Comparison of ENCODE assay signal across 8 cellular contexts in genomic region chr12:53726946-53727309, GRCh38. TPM values are rescaled to one million over a fixed set of nuclear protein-coding genes. Genes with fewer than 3 reads are reported as not detected.
DNase-seq lines count a peak whose midpoint lies in the region; ATAC-seq and TF ChIP-seq lines count a peak whose summit lies in the region.

No MANE protein-coding gene starts in this region.

- no peak overlapping the region for H3K18ac ChIP-seq in IMR-90 (ENCODE audit: low read depth, low read length)
- no peak overlapping the region for H3K18ac ChIP-seq in mesendoderm (ENCODE audit: low read length)

- no peaks in the 10 kb centered on the region for H3K27me3 ChIP-seq in CD4-positive, alpha-beta memory T cell (ENCODE audit: insufficient read depth, low read length)
- H3K27me3 ChIP-seq in IMR-90 (ENCODE audit: control insufficient read depth, insufficient read depth, low read length) (peaks cover 1% of the 10 kb centered on the region; the same call in 1 of the 2 replicates), mammary epithelial cell (ENCODE audit: insufficient read depth, low read length) (no peaks in the 10 kb centered on the region), mesendoderm (ENCODE audit: insufficient read depth, low read length, poor library complexity) (no peaks in the 10 kb centered on the region)

- intact Hi-C loops in CD4-positive, alpha-beta memory T cell (cut with micrococcal nuclease) = loop anchor here (1.0 to 2.0 kb wide), 7 partner anchors 11 to 721 kb away; partner anchors contain the start of genes ATF7, ATP5MC2 and EIF4B
- intact Hi-C loops in IMR-90 (cut with micrococcal nuclease) (loop anchor here (5.0 kb wide), 1 partner anchor 50 kb away; the partner anchor contains the start of gene ATP5MC2), mammary epithelial cell (cut with micrococcal nuclease) (no loop called here)

- peak overlapping the region; percentile 95 for H2AK9ac ChIP-seq in IMR-90 (replicated peaks; ENCODE audit: low read depth, low read length, poor library complexity)

- dilution Hi-C loops in IMR-90 (cut with HindIII; ENCODE audit: low sequenced_read_pairs, unreplicated experiment) (no loop called here), mammary epithelial cell (cut with HindIII; ENCODE audit: low sequenced_read_pairs) (loop anchor here (5.0 kb wide), 2 partner anchors 50 to 90 kb away; partner anchors contain the start of gene ATP5MC2)

- peak overlapping the region; percentile 95 for H3K4me2 ChIP-seq in IMR-90 (ENCODE audit: low read depth, low read length)
- peak overlapping the region; percentile 82 for H3K4me2 ChIP-seq in mammary epithelial cell (ENCODE audit: insufficient read depth, low read depth, low read length)
- H3K4me2 ChIP-seq in mesendoderm (ENCODE audit: low read length) = peak overlapping the region; percentile 87

- ATAC-seq in IMR-90 (ENCODE audit: low read depth) = no peak
- ATAC-seq in GM19023 (IDR thresholded peaks at IDR 0.05; ENCODE audit: unreplicated experiment) = no peak
- no peak for ATAC-seq in omental fat pad (ENCODE audit: low FRiP score)

- H3K4me3 Mint-ChIP-seq in CD4-positive, alpha-beta memory T cell = peak overlapping the region; percentile 91 to 100 (median 96)

- H4K8ac ChIP-seq in IMR-90 (ENCODE audit: low read depth in 2 of 2, low read length in 2 of 2) (peak overlapping the region in 1 of 2 experiments; percentile 79; a peak in 1 of 4 replicates), mesendoderm (ENCODE audit: low read depth, low read length) (no peak overlapping the region)

- BruUV-seq in IMR-90 (replicated peaks; lab: Mats Ljungman, UMichigan) = no TSS peak
- BruUV-seq in mammary epithelial cell (replicated peaks; lab: Mats Ljungman, UMichigan) = TSS peak; percentile 87

- H2BK120ac ChIP-seq in IMR-90 (ENCODE audit: low read depth, low read length) (no peak overlapping the region), mesendoderm (ENCODE audit: low read depth, low read length) (no peak overlapping the region)

- H2BK5ac ChIP-seq in IMR-90 (ENCODE audit: low read depth, low read length, poor library complexity, severe bottlenecking) (peak overlapping the region; percentile 53), mesendoderm (ENCODE audit: low read length) (no peak overlapping the region)

- peak overlapping the region; percentile 80 for H3K23ac ChIP-seq in IMR-90 (ENCODE audit: low read depth, low read length)
- no peak overlapping the region for H3K23ac ChIP-seq in mesendoderm (ENCODE audit: low read length)

- H3K9me1 ChIP-seq in IMR-90 (ENCODE audit: insufficient read depth, low read length) = peaks cover 10% of the 10 kb centered on the region

- H3K4me1 Mint-ChIP-seq in CD4-positive, alpha-beta memory T cell = peaks cover 21 to 33% (median 27%) of the 10 kb centered on the region in 4 donors

- no peak overlapping the region for H3K56ac ChIP-seq in IMR-90 (ENCODE audit: extremely low read depth, insufficient read depth, low read length)
- peak overlapping the region; percentile 53 for H3K56ac ChIP-seq in mesendoderm (ENCODE audit: low read length)

- H3K27ac Mint-ChIP-seq in CD4-positive, alpha-beta memory T cell = peak overlapping the region; percentile 79 to 98 (median 93)

- no peak overlapping the region for H4K91ac ChIP-seq in IMR-90 (ENCODE audit: insufficient read depth, low read depth, low read length)

- H3K4ac ChIP-seq in IMR-90 (ENCODE audit: low read depth, low read length) (peak overlapping the region; percentile 67), mesendoderm (ENCODE audit: low read depth, low read length) (no peak overlapping the region)

- peak overlapping the region; percentile 73 for H3K9ac ChIP-seq in IMR-90 (ENCODE audit: low read depth, low read length)
- H3K9ac ChIP-seq in mammary epithelial cell (ENCODE audit: insufficient read depth, low read length) = peak overlapping the region; percentile 75
- H3K9ac ChIP-seq in mesendoderm (ENCODE audit: low read length) = peak overlapping the region; percentile 69

- peaks cover 3% of the 10 kb centered on the region; the same call in 1 of the 2 replicates for H4K20me1 ChIP-seq in IMR-90 (ENCODE audit: insufficient read depth, low read length)
- no peaks in the 10 kb centered on the region for H4K20me1 ChIP-seq in mammary epithelial cell (ENCODE audit: insufficient read depth, low read length)

- H3K79me1 ChIP-seq in IMR-90 (ENCODE audit: low read depth in 1 of 2, low read length in 2 of 2) = peaks cover 10 to 24% of the 10 kb centered on the region in 2 experiments
- no peaks in the 10 kb centered on the region for H3K79me1 ChIP-seq in mesendoderm (ENCODE audit: low read length)

- H2AK5ac ChIP-seq in IMR-90 (ENCODE audit: low read depth, low read length) = peak overlapping the region; percentile 30; the same call in 1 of the 2 replicates
- H2AK5ac ChIP-seq in mesendoderm (ENCODE audit: low read length) = no peak overlapping the region

- in situ Hi-C loops in IMR-90 (cut with MboI; ENCODE audit: low sequenced_read_pairs) (no loop called here), mammary epithelial cell (cut with MboI; ENCODE audit: low sequenced_read_pairs in 2 of 2) (no loop called here)

- H3K9me3 ChIP-seq in CD4-positive, alpha-beta memory T cell (ENCODE audit: control insufficient read depth in 1 of 2, low read length in 2 of 2) = no peaks in the 10 kb centered on the region
- H3K9me3 ChIP-seq in IMR-90 (ENCODE audit: control insufficient read depth, insufficient read depth, low read length) = no peaks in the 10 kb centered on the region
- H3K9me3 ChIP-seq in mammary epithelial cell (replicated peaks; ENCODE audit: insufficient read depth, low read length) = no peaks in the 10 kb centered on the region

- peak overlapping the region; percentile 72 for H3K4me3 ChIP-seq in CD4-positive, alpha-beta memory T cell (ENCODE audit: low read length in 2 of 2)
- H3K4me3 ChIP-seq in IMR-90 (ENCODE audit: insufficient read depth, low read depth, low read length) = peak overlapping the region; percentile 66
- peak overlapping the region; percentile 53 to 69 (median 59) for H3K4me3 ChIP-seq in mammary epithelial cell (replicated peaks in 1 of 3; ENCODE audit: insufficient read depth in 1 of 3, low read depth in 2 of 3, low read length in 3 of 3)
- peak overlapping the region; percentile 73 for H3K4me3 ChIP-seq in mesendoderm (ENCODE audit: low read length)

- H2AFZ ChIP-seq in IMR-90 (replicated peaks; ENCODE audit: low read length, poor library complexity) (peak overlapping the region; percentile 97), mammary epithelial cell (ENCODE audit: low read depth, low read length) (peak overlapping the region; percentile 87)

- H4K5ac ChIP-seq in IMR-90 (ENCODE audit: low read depth, low read length) = peak overlapping the region; percentile 22
- no peak overlapping the region for H4K5ac ChIP-seq in mesendoderm (ENCODE audit: low read length)

- TF ChIP-seq RAD21 in IMR-90 (IDR thresholded peaks at IDR 0.05; ENCODE audit: low read length) = no peak

- H3K27me3 Mint-ChIP-seq in CD4-positive, alpha-beta memory T cell = no peaks in the 10 kb centered on the region

- H2BK15ac ChIP-seq in IMR-90 (ENCODE audit: low read depth, low read length) = no peak overlapping the region
- no peak overlapping the region for H2BK15ac ChIP-seq in mesendoderm (replicated peaks; ENCODE audit: low read depth)

- peaks cover 34 to 36% of the 10 kb centered on the region in 2 donors for H3K36me3 Mint-ChIP-seq in CD4-positive, alpha-beta memory T cell

- POLR2A ChIA-PET in CD4-positive, alpha-beta memory T cell (lab: Charles Lee; ENCODE audit: partially characterized antibody) = interaction anchor here (0.7 to 4.1 kb wide), 6 partner anchors 12 to 226 kb away, joined by 4 to 31 read pairs (median 16); partner anchors contain the start of genes ATP5MC2, CISTR and TARBP2
- POLR2A ChIA-PET in IMR-90 (lab: Charles Lee; ENCODE audit: unreplicated experiment) = no interaction called here

- peaks cover 23% of the 10 kb centered on the region for H3K4me1 ChIP-seq in CD4-positive, alpha-beta memory T cell (ENCODE audit: insufficient read depth, low read length)
- H3K4me1 ChIP-seq in IMR-90 (ENCODE audit: control insufficient read depth, insufficient read depth, low read length) (peaks cover 17% of the 10 kb centered on the region), mammary epithelial cell (ENCODE audit: insufficient read depth, low read length) (peaks cover 15% of the 10 kb centered on the region), mesendoderm (ENCODE audit: control insufficient read depth, low read depth, low read length) (peaks cover 2% of the 10 kb centered on the region)

- peaks cover 25% of the 10 kb centered on the region for H3K36me3 ChIP-seq in CD4-positive, alpha-beta memory T cell (ENCODE audit: insufficient read depth, low read length)
- H3K36me3 ChIP-seq in IMR-90 (ENCODE audit: control insufficient read depth, insufficient read depth, low read length) (peaks cover 21% of the 10 kb centered on the region), mammary epithelial cell (ENCODE audit: insufficient read depth, low read length) (no peaks in the 10 kb centered on the region), mesendoderm (ENCODE audit: control insufficient read depth, insufficient read depth, low read length) (no peaks in the 10 kb centered on the region)

- H3K79me2 ChIP-seq in mammary epithelial cell (ENCODE audit: insufficient read depth, low read length) = no peaks in the 10 kb centered on the region
- no peaks in the 10 kb centered on the region for H3K79me2 ChIP-seq in mesendoderm (ENCODE audit: control insufficient read depth, insufficient read depth, low read length)

- TF ChIP-seq CTCF in IMR-90 (conservative IDR thresholded peaks at IDR 0.05; ENCODE audit: low read depth, low read length) = no peak
- no peak for TF ChIP-seq CTCF in mammary epithelial cell (conservative IDR thresholded peaks at IDR 0.05 in 1 of 2, IDR thresholded peaks at IDR 0.05 in 1 of 2; ENCODE audit: extremely low read depth in 1 of 2, insufficient read depth in 1 of 2, low read depth in 1 of 2, low read length in 2 of 2)
- no peak for TF ChIP-seq CTCF in omental fat pad (IDR thresholded peaks at IDR 0.05)

- DNase-seq in CD4-positive, alpha-beta memory T cell = no peak
- DNase-seq in IMR-90 (peak; percentile 34), mammary epithelial cell (peak; percentile 40), mesendoderm (no peak), hepatic stellate cell (ENCODE audit: low spot score) (no peak), omental fat pad (ENCODE audit: low spot score) (no peak), cortex of kidney (lab: John Stamatoyannopoulos, UW) (no peak)

- peak overlapping the region; percentile 76 for H3K14ac ChIP-seq in IMR-90 (replicated peaks; ENCODE audit: low read depth, low read length)

- H2BK20ac ChIP-seq in IMR-90 (ENCODE audit: low read depth, low read length) = no peak overlapping the region

- peak; percentile 47; the same call in 1 of the 2 replicates for TF ChIP-seq POLR2A in IMR-90 (IDR thresholded peaks at IDR 0.05; ENCODE audit: low read depth, low read length)

- H3K9me3 Mint-ChIP-seq in CD4-positive, alpha-beta memory T cell = no peaks in the 10 kb centered on the region

- peak overlapping the region; percentile 43 for H3K27ac ChIP-seq in CD4-positive, alpha-beta memory T cell (ENCODE audit: low read depth, low read length)
- H3K27ac ChIP-seq in IMR-90 (ENCODE audit: insufficient read depth, low read length) (peak overlapping the region; percentile 43; the same call in 1 of the 2 replicates), mammary epithelial cell (ENCODE audit: insufficient read depth, low read depth, low read length) (peak overlapping the region; percentile 55), mesendoderm (ENCODE audit: low read depth, low read length) (no peak overlapping the region)

- CTCF ChIA-PET in CD4-positive, alpha-beta memory T cell (lab: Charles Lee; ENCODE audit: partially characterized antibody) = interaction anchor here (2.9 to 14.1 kb wide), 3 partner anchors 18 to 30 kb away, joined by 16 to 290 read pairs (median 18); no protein-coding TSS in a partner anchor
- CTCF ChIA-PET in IMR-90 (lab: Yijun Ruan, JAX) (interaction anchor here (1.2 to 2.2 kb wide), 2 partner anchors 17 to 19 kb away, joined by 4 to 9 read pairs; no protein-coding TSS in a partner anchor), mammary epithelial cell (lab: Charles Lee; ENCODE audit: low non-redundant PET) (no interaction called here)

- no CpG with 5 or more reads among the region's 15 CpGs for WGBS in IMR-90 (ENCODE audit: extremely low coverage in 2 of 2, insufficient read length in 1 of 2), 2 experiments
- WGBS in mammary epithelial cell (ENCODE audit: low coverage, missing lambda C conversion rate) = 0% methylated on average over 12 of the region's 15 CpGs
- WGBS in mesendoderm (ENCODE audit: extremely low coverage, insufficient coverage, low lambda C conversion rate) = no CpG with 5 or more reads among the region's 15 CpGs

RNA-seq across cellular contexts. Expression of gene CALCOCO1, which starts 0.3 kb away (rescaled TPM):
- 100 to 1,000 TPM; 177 to 178 TPM for total RNA-seq in CD4-positive, alpha-beta memory T cell
- 10 to 100 TPM; 77.3 to 88.3 TPM for polyA plus RNA-seq in CD4-positive, alpha-beta memory T cell
- total RNA-seq in IMR-90 (2012; rRNA removed) (100.0 and 169 TPM in 2 replicates), mammary epithelial cell (100 to 1,000 TPM in 1 of 2 donors, 10 to 100 TPM in 1; 61.1 to 127 TPM), omental fat pad (100 to 1,000 TPM; 183 to 262 (median 242) TPM)
- polyA plus RNA-seq in IMR-90 (2012; rRNA removed) (110 and 156 TPM in 2 replicates), mammary epithelial cell (48.3 TPM)
- polyA plus RNA-seq in IMR-90 (2012; cell fraction: cytosol; rRNA removed) = 66.6 and 103 TPM in 2 replicates
- polyA plus RNA-seq in IMR-90 (2012; cell fraction: nucleus; rRNA removed; ENCODE audit: low replicate concordance) = 596 and 737 TPM in 2 replicates
- 8.5 TPM for polyA minus RNA-seq in mammary epithelial cell
- polyA plus RNA-seq in mesendoderm (2013, experiment 1 of 2) = 8.5 TPM
- 8.9 TPM for polyA plus RNA-seq in mesendoderm (2013, experiment 2 of 2)

RNA-seq across cellular contexts. Expression of gene CISTR, which starts 24.9 kb away (rescaled TPM):
- total RNA-seq in CD4-positive, alpha-beta memory T cell = not detected
- not detected for polyA plus RNA-seq in CD4-positive, alpha-beta memory T cell
- total RNA-seq in IMR-90 (2012; rRNA removed) (not detected in 2 replicates), mammary epithelial cell (not detected), omental fat pad (not detected)
- polyA plus RNA-seq in IMR-90 (2012; rRNA removed) (not detected in 2 replicates), mammary epithelial cell (not detected)
- not detected in 2 replicates for polyA plus RNA-seq in IMR-90 (2012; cell fraction: cytosol; rRNA removed)
- not detected in 2 replicates for polyA plus RNA-seq in IMR-90 (2012; cell fraction: nucleus; rRNA removed; ENCODE audit: low replicate concordance)
- not detected for polyA minus RNA-seq in mammary epithelial cell
- polyA plus RNA-seq in mesendoderm (2013, experiment 1 of 2) = not detected
- 0.11 TPM for polyA plus RNA-seq in mesendoderm (2013, experiment 2 of 2)

RNA-seq across cellular contexts. Expression of gene ATP5MC2, which starts 51.0 kb away (rescaled TPM):
- 100 to 1,000 TPM; 238 to 246 TPM for total RNA-seq in CD4-positive, alpha-beta memory T cell
- 100 to 1,000 TPM; 519 to 581 TPM for polyA plus RNA-seq in CD4-positive, alpha-beta memory T cell
- total RNA-seq in IMR-90 (2012; rRNA removed) = 138 and 361 TPM in 2 replicates
- 309 and 344 TPM in 2 replicates for polyA plus RNA-seq in IMR-90 (2012; rRNA removed)
- polyA plus RNA-seq in IMR-90 (2012; cell fraction: cytosol; rRNA removed) = 479 and 973 TPM in 2 replicates
- polyA plus RNA-seq in IMR-90 (2012; cell fraction: nucleus; rRNA removed; ENCODE audit: low replicate concordance) = 159 and 236 TPM in 2 replicates
- total RNA-seq in mammary epithelial cell = 100 to 1,000 TPM in 1 of 2 donors, 10 to 100 TPM in 1; 47.2 to 140 TPM
- 253 TPM for polyA plus RNA-seq in mammary epithelial cell
- 356 TPM for polyA minus RNA-seq in mammary epithelial cell
- polyA plus RNA-seq in mesendoderm (2013, experiment 1 of 2) = 458 TPM
- polyA plus RNA-seq in mesendoderm (2013, experiment 2 of 2) = 455 TPM
- 100 to 1,000 TPM; 194 to 295 (median 245) TPM for total RNA-seq in omental fat pad

Comparison
In these comparisons a context has a peak if more than half of its experiments do, and no peak if none do; other contexts are left out.
1. DNase-seq: peak in IMR-90 (single experiment) and mammary epithelial cell (single experiment); none in CD4-positive, alpha-beta memory T cell (0 of 5), mesendoderm (single experiment), hepatic stellate cell (single experiment), omental fat pad (single experiment) and cortex of kidney (single experiment).
2. Peak in every context shown above with its lines, with median percentiles within 50 percentile points of each other: H3K4me3 ChIP-seq, H3K4me2 ChIP-seq and H3K9ac ChIP-seq.